Comparison of ENCODE assay signal across 1 cellular context in the genomic region with DNA sequence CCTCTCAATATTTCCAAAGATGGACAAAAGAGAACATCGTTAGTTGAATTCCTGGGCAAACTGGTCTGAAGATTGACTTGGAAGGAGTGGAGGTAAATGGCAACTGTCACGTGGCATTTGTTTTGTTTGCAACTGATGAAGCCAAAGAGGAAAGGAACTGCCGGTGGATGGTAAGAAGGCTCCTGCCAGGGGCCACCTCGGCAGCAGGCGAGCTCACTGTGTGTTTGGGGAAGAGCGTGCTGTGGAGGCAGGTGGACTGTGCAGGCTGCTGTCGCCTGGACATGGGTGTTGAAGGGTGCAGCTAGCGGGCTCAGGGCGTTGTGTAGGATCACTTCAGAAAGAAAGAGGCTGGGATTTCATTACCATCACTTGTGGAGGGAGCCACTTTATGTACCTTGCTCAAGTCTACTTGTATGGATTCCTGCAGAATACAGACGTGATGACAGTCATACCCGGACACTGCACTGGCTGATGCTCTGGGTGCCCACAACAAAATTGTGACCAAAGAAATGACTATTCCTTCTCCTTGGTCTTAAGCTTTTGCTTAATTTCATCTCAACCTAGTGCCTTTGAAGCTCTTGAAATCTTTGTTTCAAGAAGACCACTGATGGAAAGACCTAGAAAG.
TF ChIP-seq lines count a peak whose summit lies in the region.

No MANE protein-coding gene starts in this region.

TF ChIP-seq in endothelial cell of umbilical vein, 7 proteins besides CTCF, POLR2A, EP300 and RAD21 (continued from another document):
- TF ChIP-seq, protein P1, sequence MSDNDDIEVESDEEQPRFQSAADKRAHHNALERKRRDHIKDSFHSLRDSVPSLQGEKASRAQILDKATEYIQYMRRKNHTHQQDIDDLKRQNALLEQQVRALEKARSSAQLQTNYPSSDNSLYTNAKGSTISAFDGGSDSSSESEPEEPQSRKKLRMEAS (IDR thresholded peaks at IDR 0.05; ENCODE audit: insufficient read depth, insufficient read length) = no peak
- TF ChIP-seq JUN (IDR thresholded peaks at IDR 0.05; ENCODE audit: borderline replicate concordance, insufficient read depth, insufficient read length, low read depth) (no peak), EZH2 (IDR thresholded peaks at IDR 0.05; ENCODE audit: borderline replicate concordance, low read depth, low read length, severe bottlenecking) (no peak), FOS (IDR thresholded peaks at IDR 0.05; ENCODE audit: borderline replicate concordance, insufficient read depth, low read length) (no peak), MYC (IDR thresholded peaks at IDR 0.05; ENCODE audit: low read depth, low read length) (no peak), GATA2 (IDR thresholded peaks at IDR 0.05; ENCODE audit: insufficient read depth, insufficient read length, low read depth, low read length) (no peak)
